ENCODE assay signal across 15 cellular contexts in the genomic region with DNA sequence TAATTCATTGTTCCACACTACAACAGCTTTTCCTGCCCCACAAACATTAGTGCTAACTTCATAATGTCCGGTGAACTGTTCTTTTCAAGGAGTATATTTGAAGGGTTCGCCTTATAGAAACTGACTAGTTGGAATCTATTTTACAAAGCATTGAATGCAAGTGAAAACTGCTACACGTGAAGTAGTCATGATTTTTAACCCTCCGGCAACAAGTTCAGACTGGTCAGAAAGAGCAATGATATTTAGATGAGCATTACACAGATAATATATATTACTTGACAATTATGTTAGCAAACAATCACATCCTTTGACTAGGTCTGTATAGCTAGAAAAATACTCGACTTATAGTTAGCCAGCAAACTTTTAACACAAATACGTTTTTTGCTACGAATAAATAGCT. TPM values are rescaled to one million over a fixed set of nuclear protein-coding genes. Genes with fewer than 3 reads are reported as not detected.
A peak's percentile ranks its signal among the peaks of the same experiment; 100 is the strongest.
DNase-seq lines count a peak whose midpoint lies in the region; ATAC-seq, FAIRE-seq and TF ChIP-seq lines count a peak whose summit lies in the region.
"Had no signal": no experiment of that assay in that cellular context is flagged by ENCODE, and none has a peak within 500 bp of the region (broad histone marks: within the 10 kb centered on the region; RNA-seq: fewer than 3 reads in every experiment).

No MANE protein-coding gene starts in this region.

- H3K4me3 Mint-ChIP-seq in activated naive CD8-positive, alpha-beta T cell treated with anti-CD3 and anti-CD28 coated beads, Interleukin-2, amount 50 U/mL, for 24 hours = no peak overlapping the region

- ATAC-seq in left cardiac atrium (no peak), lower lobe of right lung (no peak)
- ATAC-seq in activated naive CD8-positive, alpha-beta T cell treated with anti-CD3 and anti-CD28 coated beads, Interleukin-2, amount 50 U/mL, for 24 hours = no peak
- ATAC-seq: left ventricle myocardium superior had no signal

- H3K27ac ChIP-seq in cardiac muscle cell = peak overlapping the region; percentile 5
- peak overlapping the region; percentile 99 for H3K27ac ChIP-seq in lower lobe of right lung
- peak overlapping the region; percentile 86 to 97 for H3K27ac ChIP-seq in uterus
- H3K27ac ChIP-seq in small intestine (ENCODE audit: low read depth in 1 of 2, low read length in 1 of 2) = no peak overlapping the region

- FAIRE-seq in small intestine (lab: Jason Lieb, UNC) = no peak

- DNase-seq in cardiac muscle cell (ENCODE audit: low read depth in 1 of 2, low spot score in 1 of 2) (no peak), left cardiac atrium (no peak), lower lobe of right lung (no peak), uterus (no peak), GM10266 (ENCODE audit: extremely low spot score) (no peak), NCI-H82 (lab: John Stamatoyannopoulos, UW) (no peak), small intestine (no peak)
- no peak for DNase-seq in activated naive CD8-positive, alpha-beta T cell treated with anti-CD3 and anti-CD28 coated beads, Interleukin-2, amount 50 U/mL, for 24 hours
- DNase-seq: cerebellar nuclear complex, foreskin melanocyte, left ventricle myocardium superior, NCI-H2029 treated with DMSO at 0.1 percent for 48 hours, T-helper 9 cell, tibial artery had no signal

- H3K4me1 ChIP-seq in cardiac muscle cell (ENCODE audit: low read depth) (peaks cover 24% of the 10 kb centered on the region), lower lobe of right lung (peaks cover 34% of the 10 kb centered on the region), uterus (no peaks in the 10 kb centered on the region), small intestine (ENCODE audit: control insufficient read depth in 2 of 2, insufficient read depth in 1 of 2, low read depth in 1 of 2, low read length in 1 of 2) (peaks cover 2 to 5% of the 10 kb centered on the region in 2 donors)

- no peaks in the 10 kb centered on the region for H3K27me3 Mint-ChIP-seq in activated naive CD8-positive, alpha-beta T cell treated with anti-CD3 and anti-CD28 coated beads, Interleukin-2, amount 50 U/mL, for 24 hours
- H3K27me3 Mint-ChIP-seq: IgD-negative memory B cell had no signal

- H3K27ac Mint-ChIP-seq in activated naive CD8-positive, alpha-beta T cell treated with anti-CD3 and anti-CD28 coated beads, Interleukin-2, amount 50 U/mL, for 24 hours = peak overlapping the region; percentile 90

- intact Hi-C loops in left cardiac atrium (cut with DNase I) = no loop called here
- intact Hi-C loops in lower lobe of right lung (cut with DNase I) = no loop called here
- intact Hi-C loops in uterus (cut with DNase I; ENCODE audit: low total_unique reads) = no loop called here

- H3K36me3 Mint-ChIP-seq in activated naive CD8-positive, alpha-beta T cell treated with anti-CD3 and anti-CD28 coated beads, Interleukin-2, amount 50 U/mL, for 24 hours (ENCODE audit: low read depth) = no peaks in the 10 kb centered on the region
- H3K36me3 Mint-ChIP-seq: IgD-negative memory B cell had no signal

- TF ChIP-seq POLR2A in uterus (IDR thresholded peaks at IDR 0.05) = no peak

- peaks cover 49% of the 10 kb centered on the region for H3K4me1 Mint-ChIP-seq in activated naive CD8-positive, alpha-beta T cell treated with anti-CD3 and anti-CD28 coated beads, Interleukin-2, amount 50 U/mL, for 24 hours

- TF ChIP-seq CTCF in cardiac muscle cell (IDR thresholded peaks at IDR 0.05; ENCODE audit: low read depth, low read length) (no peak), lower lobe of right lung (IDR thresholded peaks at IDR 0.05) (no peak), uterus (IDR thresholded peaks at IDR 0.05) (no peak), GM10266 (IDR thresholded peaks at IDR 0.05; ENCODE audit: control insufficient read depth, insufficient read depth, low read depth, missing control alignments) (no peak)

- WGBS in small intestine, 3 donors = 73 to 79% (median 77%) methylated on average over 7 of the region's 7 CpGs

- H3K27me3 ChIP-seq in cardiac muscle cell = no peaks in the 10 kb centered on the region
- H3K27me3 ChIP-seq in lower lobe of right lung (ENCODE audit: low read depth) = no peaks in the 10 kb centered on the region
- H3K27me3 ChIP-seq in uterus = no peaks in the 10 kb centered on the region
- H3K27me3 ChIP-seq in small intestine (ENCODE audit: control insufficient read depth in 2 of 2, insufficient read depth in 2 of 2, low read length in 2 of 2) = no peaks in the 10 kb centered on the region
- H3K27me3 ChIP-seq: tibial artery had no signal

- H3K4me3 ChIP-seq in cardiac muscle cell (no peak overlapping the region), lower lobe of right lung (no peak overlapping the region), uterus (no peak overlapping the region), small intestine (ENCODE audit: low read depth in 1 of 2, low read length in 2 of 2) (no peak overlapping the region)

- H3K9me3 Mint-ChIP-seq in activated naive CD8-positive, alpha-beta T cell treated with anti-CD3 and anti-CD28 coated beads, Interleukin-2, amount 50 U/mL, for 24 hours = no peaks in the 10 kb centered on the region
- H3K9me3 Mint-ChIP-seq: IgD-negative memory B cell had no signal

- H3K9me3 ChIP-seq in cardiac muscle cell (ENCODE audit: low read depth) (no peaks in the 10 kb centered on the region), lower lobe of right lung (no peaks in the 10 kb centered on the region), uterus (no peaks in the 10 kb centered on the region), small intestine (ENCODE audit: control insufficient read depth, low read depth) (no peaks in the 10 kb centered on the region)
- H3K9me3 ChIP-seq: tibial artery had no signal

- H3K36me3 ChIP-seq in cardiac muscle cell = no peaks in the 10 kb centered on the region
- H3K36me3 ChIP-seq in lower lobe of right lung = no peaks in the 10 kb centered on the region
- no peaks in the 10 kb centered on the region for H3K36me3 ChIP-seq in uterus
- no peaks in the 10 kb centered on the region for H3K36me3 ChIP-seq in small intestine (ENCODE audit: control insufficient read depth in 2 of 2, insufficient read depth in 2 of 2, low read length in 2 of 2)
- H3K36me3 ChIP-seq: tibial artery had no signal

RNA-seq across cellular contexts. Expression of a gene that starts 1.7 kb away (rescaled TPM):
- total RNA-seq in cardiac muscle cell (22.4 and 92.5 TPM in 2 replicates), left cardiac atrium (100 to 1,000 TPM; 104 to 108 TPM), lower lobe of right lung (91.6 TPM), uterus (100 to 1,000 TPM in 1 of 4 donors, 10 to 100 TPM in 3; 20.0 to 120 (median 62.0) TPM)
- polyA plus RNA-seq in cardiac muscle cell (23.8 and 28.4 TPM in 2 replicates), small intestine (10 to 100 TPM; 21.1 to 22.1 (median 21.2) TPM)

Comparison
In these comparisons a context has a peak if more than half of its experiments do, and no peak if none do; other contexts are left out.
1. H3K27ac ChIP-seq: peak in cardiac muscle cell (single experiment), lower lobe of right lung (single experiment) and uterus (2 of 2); none in small intestine (0 of 2).